1 cellular context compared by ENCODE assay signal in genomic region chr12:6904280-6905276, GRCh38.
TF ChIP-seq lines count a peak whose summit lies in the region.

LRRC23 (plus strand) TSS chr12:6904822; CDS start chr12:6905634, 812 bp downstream.

TF ChIP-seq in A549, 52 proteins besides CTCF, POLR2A, EP300 and RAD21 (continued from another document):
- TF ChIP-seq BHLHE40 (IDR thresholded peaks at IDR 0.05; ENCODE audit: low read depth, low read length) = no peak
- TF ChIP-seq NR3C1 (IDR thresholded peaks at IDR 0.05) = no peak
- no peak for TF ChIP-seq CBX2 (IDR thresholded peaks at IDR 0.05; ENCODE audit: borderline replicate concordance, low read depth)
- TF ChIP-seq, protein P1, sequence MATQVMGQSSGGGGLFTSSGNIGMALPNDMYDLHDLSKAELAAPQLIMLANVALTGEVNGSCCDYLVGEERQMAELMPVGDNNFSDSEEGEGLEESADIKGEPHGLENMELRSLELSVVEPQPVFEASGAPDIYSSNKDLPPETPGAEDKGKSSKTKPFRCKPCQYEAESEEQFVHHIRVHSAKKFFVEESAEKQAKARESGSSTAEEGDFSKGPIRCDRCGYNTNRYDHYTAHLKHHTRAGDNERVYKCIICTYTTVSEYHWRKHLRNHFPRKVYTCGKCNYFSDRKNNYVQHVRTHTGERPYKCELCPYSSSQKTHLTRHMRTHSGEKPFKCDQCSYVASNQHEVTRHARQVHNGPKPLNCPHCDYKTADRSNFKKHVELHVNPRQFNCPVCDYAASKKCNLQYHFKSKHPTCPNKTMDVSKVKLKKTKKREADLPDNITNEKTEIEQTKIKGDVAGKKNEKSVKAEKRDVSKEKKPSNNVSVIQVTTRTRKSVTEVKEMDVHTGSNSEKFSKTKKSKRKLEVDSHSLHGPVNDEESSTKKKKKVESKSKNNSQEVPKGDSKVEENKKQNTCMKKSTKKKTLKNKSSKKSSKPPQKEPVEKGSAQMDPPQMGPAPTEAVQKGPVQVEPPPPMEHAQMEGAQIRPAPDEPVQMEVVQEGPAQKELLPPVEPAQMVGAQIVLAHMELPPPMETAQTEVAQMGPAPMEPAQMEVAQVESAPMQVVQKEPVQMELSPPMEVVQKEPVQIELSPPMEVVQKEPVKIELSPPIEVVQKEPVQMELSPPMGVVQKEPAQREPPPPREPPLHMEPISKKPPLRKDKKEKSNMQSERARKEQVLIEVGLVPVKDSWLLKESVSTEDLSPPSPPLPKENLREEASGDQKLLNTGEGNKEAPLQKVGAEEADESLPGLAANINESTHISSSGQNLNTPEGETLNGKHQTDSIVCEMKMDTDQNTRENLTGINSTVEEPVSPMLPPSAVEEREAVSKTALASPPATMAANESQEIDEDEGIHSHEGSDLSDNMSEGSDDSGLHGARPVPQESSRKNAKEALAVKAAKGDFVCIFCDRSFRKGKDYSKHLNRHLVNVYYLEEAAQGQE (IDR thresholded peaks at IDR 0.05) = no peak
- peak; percentile 54; the same call in 1 of the 2 replicates for TF ChIP-seq PHF8 (IDR thresholded peaks at IDR 0.05; ENCODE audit: borderline replicate concordance, low read depth)
- TF ChIP-seq FOSL2 (IDR thresholded peaks at IDR 0.05) = no peak
- TF ChIP-seq FOSL2 (CRISPR knock-in tag; IDR thresholded peaks at IDR 0.05) = peak; percentile 33; the same call in 1 of the 2 replicates
- no peak for TF ChIP-seq ZC3H11A (IDR thresholded peaks at IDR 0.05)
- TF ChIP-seq TFCP2L1 (CRISPR knock-in tag; IDR thresholded peaks at IDR 0.05) = no peak
- TF ChIP-seq JUNB (IDR thresholded peaks at IDR 0.05) = no peak
- TF ChIP-seq ZSCAN20 (CRISPR knock-in tag; IDR thresholded peaks at IDR 0.05) = no peak
- no peak for TF ChIP-seq HES2 (IDR thresholded peaks at IDR 0.05)
- TF ChIP-seq CEBPB (IDR thresholded peaks at IDR 0.05) = peak in 1 of 2 experiments; percentile 64; a peak in 2 of 4 replicates
- TF ChIP-seq, protein P2, sequence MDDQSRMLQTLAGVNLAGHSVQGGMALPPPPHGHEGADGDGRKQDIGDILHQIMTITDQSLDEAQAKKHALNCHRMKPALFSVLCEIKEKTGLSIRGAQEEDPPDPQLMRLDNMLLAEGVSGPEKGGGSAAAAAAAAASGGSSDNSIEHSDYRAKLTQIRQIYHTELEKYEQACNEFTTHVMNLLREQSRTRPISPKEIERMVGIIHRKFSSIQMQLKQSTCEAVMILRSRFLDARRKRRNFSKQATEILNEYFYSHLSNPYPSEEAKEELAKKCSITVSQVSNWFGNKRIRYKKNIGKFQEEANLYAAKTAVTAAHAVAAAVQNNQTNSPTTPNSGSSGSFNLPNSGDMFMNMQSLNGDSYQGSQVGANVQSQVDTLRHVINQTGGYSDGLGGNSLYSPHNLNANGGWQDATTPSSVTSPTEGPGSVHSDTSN (IDR thresholded peaks at IDR 0.05) = no peak
- TF ChIP-seq KDM1A (IDR thresholded peaks at IDR 0.05; ENCODE audit: low read depth) = no peak
- TF ChIP-seq FOXS1 (CRISPR knock-in tag; IDR thresholded peaks at IDR 0.05) = no peak
- TF ChIP-seq E2F6 (IDR thresholded peaks at IDR 0.05; ENCODE audit: borderline replicate concordance, low read depth) = 0 out of 2 replicates have a peak, but pooled peaks have one; percentile 18
- TF ChIP-seq RARB (CRISPR knock-in tag; IDR thresholded peaks at IDR 0.05) = no peak
- no peak for TF ChIP-seq ZNF302 (CRISPR knock-in tag; IDR thresholded peaks at IDR 0.05)
- TF ChIP-seq CBX8 (IDR thresholded peaks at IDR 0.05) = no peak
- peak in 1 of 2 experiments; percentile 71; a peak in 1 of 5 replicates for TF ChIP-seq JUN (IDR thresholded peaks at IDR 0.05)
- no peak for TF ChIP-seq RCOR1 (IDR thresholded peaks at IDR 0.05; ENCODE audit: low read depth, low read length)
- no peak for TF ChIP-seq SREBF2 (IDR thresholded peaks at IDR 0.05)
- 0 out of 3 replicates have a peak, but pooled peaks have one; percentile 26 for TF ChIP-seq BCL3 (IDR thresholded peaks at IDR 0.05)
- TF ChIP-seq FOSB (CRISPR knock-in tag; IDR thresholded peaks at IDR 0.05) = no peak
- peak; percentile 29 for TF ChIP-seq MAX (IDR thresholded peaks at IDR 0.05)
